In genomic region chr10:42885491-42886270, GRCh38 we compare ENCODE assay signal across 29 cellular contexts.
"Had no signal": no experiment of that assay in that cellular context is flagged by ENCODE, and none has a peak within 500 bp of the region (broad histone marks: within the 10 kb centered on the region; RNA-seq: fewer than 3 reads in every experiment).

No MANE protein-coding gene starts in this region.

- H3K4me3 ChIP-seq: ascending aorta, breast epithelium, cardiac muscle cell, colonic mucosa, gastrocnemius medialis had no signal

- H3K27me3 ChIP-seq: ascending aorta, cardiac muscle cell, colonic mucosa, foreskin keratinocyte, gastrocnemius medialis had no signal

- H3K4me1 ChIP-seq: ascending aorta, breast epithelium, colonic mucosa, foreskin keratinocyte, gastrocnemius medialis had no signal

- ATAC-seq: activated CD8-positive, alpha-beta memory T cell treated with anti-CD3 and anti-CD28 coated beads, Interleukin-2, amount 10 ng/mL, durations not matched to agents 7 days and 5 days; activated CD8-positive, alpha-beta T cell treated with anti-CD3 and anti-CD28 coated beads for 36 hours; activated naive CD4-positive, alpha-beta T cell treated with anti-CD3 and anti-CD28 coated beads, Interleukin-2, amount 50 U/mL, for 72 hours; activated T-cell treated with anti-CD3 and anti-CD28 coated beads, Interleukin-2, amount 50 U/mL, for 72 hours; esophagus mucosa; foreskin keratinocyte; gastrocnemius medialis; T-helper 17 cell had no signal

- H3K36me3 ChIP-seq: ascending aorta, breast epithelium, cardiac muscle cell, colonic mucosa, gastrocnemius medialis, WERI-Rb-1 had no signal

- H3K27ac ChIP-seq: ascending aorta, breast epithelium, cardiac muscle cell, colonic mucosa, foreskin keratinocyte, gastrocnemius medialis, WERI-Rb-1 had no signal

- DNase-seq: activated B cell treated with CpG ODN at 0.5 μM for 24 hours; activated CD4-positive, alpha-beta T cell treated with anti-CD3 and anti-CD28 coated beads for 48 hours; activated CD4-positive, alpha-beta T cell treated with anti-CD3 and anti-CD28 coated beads, Interleukin-2, amount 50 U/mL, for 1 hour; activated CD4-positive, alpha-beta T cell treated with anti-CD3 and anti-CD28 coated beads, Interleukin-2, amount 50 U/mL, for 48 hours; activated CD8-positive, alpha-beta memory T cell treated with anti-CD3 and anti-CD28 coated beads, Interleukin-2, amount 10 ng/mL, durations not matched to agents 7 days and 5 days; activated CD8-positive, alpha-beta memory T cell treated with anti-CD3 and anti-CD28 coated beads, Interleukin-2, amount 50 U/mL, for 4 hours; activated CD8-positive, alpha-beta T cell treated with anti-CD3 and anti-CD28 coated beads for 36 hours; activated naive CD4-positive, alpha-beta T cell; activated naive CD4-positive, alpha-beta T cell treated with anti-CD3 and anti-CD28 coated beads, Interleukin-2, amount 10 ng/mL, durations not matched to agents 7 days and 5 days; activated naive CD8-positive, alpha-beta T cell treated with anti-CD3 and anti-CD28 coated beads, Interleukin-2, amount 10 ng/mL, durations not matched to agents 7 days and 5 days; activated T-cell treated with anti-CD3 and anti-CD28 coated beads for 4 hours; activated T-cell treated with anti-CD3 and anti-CD28 coated beads, Interleukin-2, amount 50 U/mL, for 24 hours; activated T-cell treated with anti-CD3 and anti-CD28 coated beads, Interleukin-2, amount 50 U/mL, for 72 hours; central memory CD4-positive, alpha-beta T cell; cerebellar nuclear complex; colonic mucosa; effector CD8-positive, alpha-beta T cell; foreskin keratinocyte; gastrocnemius medialis; glutamatergic neuron; T-helper 1 cell; T-helper 17 cell; T1000; WERI-Rb-1 had no signal

- H3K9me3 ChIP-seq: colonic mucosa, gastrocnemius medialis had no signal
